In genomic region chr13:97222934-97223710, GRCh38 we compare ENCODE assay signal across 1 cellular context.
TF ChIP-seq lines count a peak whose summit lies in the region.

No MANE protein-coding gene starts in this region.

TF ChIP-seq in GM23338, 12 proteins besides CTCF, POLR2A, EP300 and RAD21 (continued from another document):
- TF ChIP-seq ZNF462 (CRISPR knock-in tag; IDR thresholded peaks at IDR 0.05) = no peak
- TF ChIP-seq EZH2 (IDR thresholded peaks at IDR 0.05; ENCODE audit: low read depth, unreplicated experiment) = no peak
- no peak for TF ChIP-seq STAT1 (IDR thresholded peaks at IDR 0.05; ENCODE audit: unreplicated experiment)
